Comparison of ENCODE assay signal across 1 cellular context in genomic region chr2:200888719-200889625, GRCh38.
TF ChIP-seq lines count a peak whose summit lies in the region.

A gene with protein sequence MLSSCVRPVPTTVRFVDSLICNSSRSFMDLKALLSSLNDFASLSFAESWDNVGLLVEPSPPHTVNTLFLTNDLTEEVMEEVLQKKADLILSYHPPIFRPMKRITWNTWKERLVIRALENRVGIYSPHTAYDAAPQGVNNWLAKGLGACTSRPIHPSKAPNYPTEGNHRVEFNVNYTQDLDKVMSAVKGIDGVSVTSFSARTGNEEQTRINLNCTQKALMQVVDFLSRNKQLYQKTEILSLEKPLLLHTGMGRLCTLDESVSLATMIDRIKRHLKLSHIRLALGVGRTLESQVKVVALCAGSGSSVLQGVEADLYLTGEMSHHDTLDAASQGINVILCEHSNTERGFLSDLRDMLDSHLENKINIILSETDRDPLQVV (plus strand): TSS chr2:200889371. CDS start chr2:200891944, 2,573 bp downstream.
PPIL3 (minus strand) TSS chr2:200889077; CDS start chr2:200887615, 1,462 bp downstream.

TF ChIP-seq in GM12878, 131 proteins besides CTCF, POLR2A, EP300 and RAD21 (continued from another document and continues in another):
- TF ChIP-seq NRF1 (conservative IDR thresholded peaks at IDR 0.05; ENCODE audit: low read depth, low read length): no peak
- TF ChIP-seq SUZ12 (IDR thresholded peaks at IDR 0.05; ENCODE audit: unreplicated experiment): no peak
- peak; percentile 63 for TF ChIP-seq NR2F1 (conservative IDR thresholded peaks at IDR 0.05)
- peak; percentile 87 for TF ChIP-seq MXI1 (IDR thresholded peaks at IDR 0.05; ENCODE audit: low read depth, low read length)
- peak; percentile 66; the same call in 1 of the 2 replicates for TF ChIP-seq TAF1 (IDR thresholded peaks at IDR 0.05; ENCODE audit: borderline replicate concordance, low read depth, low read length)
- peak; percentile 78 for TF ChIP-seq ZSCAN29 (IDR thresholded peaks at IDR 0.05)
- peak; percentile 17; the same call in 1 of the 2 replicates for TF ChIP-seq SMC3 (IDR thresholded peaks at IDR 0.05; ENCODE audit: borderline replicate concordance, low read length)
- TF ChIP-seq, protein P1, sequence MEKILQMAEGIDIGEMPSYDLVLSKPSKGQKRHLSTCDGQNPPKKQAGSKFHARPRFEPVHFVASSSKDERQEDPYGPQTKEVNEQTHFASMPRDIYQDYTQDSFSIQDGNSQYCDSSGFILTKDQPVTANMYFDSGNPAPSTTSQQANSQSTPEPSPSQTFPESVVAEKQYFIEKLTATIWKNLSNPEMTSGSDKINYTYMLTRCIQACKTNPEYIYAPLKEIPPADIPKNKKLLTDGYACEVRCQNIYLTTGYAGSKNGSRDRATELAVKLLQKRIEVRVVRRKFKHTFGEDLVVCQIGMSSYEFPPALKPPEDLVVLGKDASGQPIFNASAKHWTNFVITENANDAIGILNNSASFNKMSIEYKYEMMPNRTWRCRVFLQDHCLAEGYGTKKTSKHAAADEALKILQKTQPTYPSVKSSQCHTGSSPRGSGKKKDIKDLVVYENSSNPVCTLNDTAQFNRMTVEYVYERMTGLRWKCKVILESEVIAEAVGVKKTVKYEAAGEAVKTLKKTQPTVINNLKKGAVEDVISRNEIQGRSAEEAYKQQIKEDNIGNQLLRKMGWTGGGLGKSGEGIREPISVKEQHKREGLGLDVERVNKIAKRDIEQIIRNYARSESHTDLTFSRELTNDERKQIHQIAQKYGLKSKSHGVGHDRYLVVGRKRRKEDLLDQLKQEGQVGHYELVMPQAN (conservative IDR thresholded peaks at IDR 0.05): peak; percentile 99
- peak; percentile 47; the same call in 1 of the 2 replicates for TF ChIP-seq MTA2 (IDR thresholded peaks at IDR 0.05; ENCODE audit: low read depth)
- TF ChIP-seq SIN3A (IDR thresholded peaks at IDR 0.05; ENCODE audit: low read depth, low read length): peak; percentile 97
- TF ChIP-seq RB1 (IDR thresholded peaks at IDR 0.05; ENCODE audit: borderline replicate concordance): peak; percentile 17; the same call in 1 of the 2 replicates
- peak; percentile 75 for TF ChIP-seq IRF4 (IDR thresholded peaks at IDR 0.05; ENCODE audit: low read depth, low read length)
- peak; percentile 84 for TF ChIP-seq HCFC1 (IDR thresholded peaks at IDR 0.05; ENCODE audit: low read length)
- no peak for TF ChIP-seq CHD4 (IDR thresholded peaks at IDR 0.05)
- peak; percentile 76 for TF ChIP-seq YY1 (IDR thresholded peaks at IDR 0.05; ENCODE audit: low read depth, low read length)
- TF ChIP-seq ZNF384 (IDR thresholded peaks at IDR 0.05; ENCODE audit: borderline replicate concordance, low read depth, low read length): peak; percentile 48; the same call in 1 of the 2 replicates
- peak; percentile 67 for TF ChIP-seq KLF5 (IDR thresholded peaks at IDR 0.05; ENCODE audit: partially characterized antibody)
- peak in 1 of 2 experiments; percentile 94; a peak in 2 of 4 replicates for TF ChIP-seq ETV6 (conservative IDR thresholded peaks at IDR 0.05 in 1 of 2, IDR thresholded peaks at IDR 0.05 in 1 of 2; ENCODE audit: borderline replicate concordance in 1 of 2, low read depth in 1 of 2)
- TF ChIP-seq GATAD2B (conservative IDR thresholded peaks at IDR 0.05; ENCODE audit: low read depth): 0 out of 2 replicates have a peak, but pooled peaks have one; percentile 24
- TF ChIP-seq, protein P2, sequence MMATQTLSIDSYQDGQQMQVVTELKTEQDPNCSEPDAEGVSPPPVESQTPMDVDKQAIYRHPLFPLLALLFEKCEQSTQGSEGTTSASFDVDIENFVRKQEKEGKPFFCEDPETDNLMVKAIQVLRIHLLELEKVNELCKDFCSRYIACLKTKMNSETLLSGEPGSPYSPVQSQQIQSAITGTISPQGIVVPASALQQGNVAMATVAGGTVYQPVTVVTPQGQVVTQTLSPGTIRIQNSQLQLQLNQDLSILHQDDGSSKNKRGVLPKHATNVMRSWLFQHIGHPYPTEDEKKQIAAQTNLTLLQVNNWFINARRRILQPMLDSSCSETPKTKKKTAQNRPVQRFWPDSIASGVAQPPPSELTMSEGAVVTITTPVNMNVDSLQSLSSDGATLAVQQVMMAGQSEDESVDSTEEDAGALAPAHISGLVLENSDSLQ (IDR thresholded peaks at IDR 0.05): peak; percentile 61
- peak; percentile 79 for TF ChIP-seq SP1 (IDR thresholded peaks at IDR 0.05; ENCODE audit: low read depth, low read length)
- peak; percentile 90 for TF ChIP-seq ZBTB11 (CRISPR knock-in tag; IDR thresholded peaks at IDR 0.05)
- no peak; the same call in 1 of the 2 replicates for TF ChIP-seq RCOR1 (conservative IDR thresholded peaks at IDR 0.05; ENCODE audit: low read depth, low read length)
- TF ChIP-seq RFX5 (IDR thresholded peaks at IDR 0.05; ENCODE audit: low read depth, low read length): peak; percentile 50; the same call in 1 of the 2 replicates
- TF ChIP-seq MEF2B (IDR thresholded peaks at IDR 0.05; ENCODE audit: partially characterized antibody, poor library complexity, severe bottlenecking): peak; percentile 35
- TF ChIP-seq HDAC6 (IDR thresholded peaks at IDR 0.05; ENCODE audit: unreplicated experiment): no peak
- TF ChIP-seq NR2C1 (IDR thresholded peaks at IDR 0.05): peak; percentile 72
- TF ChIP-seq RELA (IDR thresholded peaks at IDR 0.05; ENCODE audit: borderline replicate concordance, partially characterized antibody): peak; percentile 79
- peak; percentile 99 for TF ChIP-seq GABPA (IDR thresholded peaks at IDR 0.05; ENCODE audit: low read depth)
- TF ChIP-seq TARDBP (IDR thresholded peaks at IDR 0.05; ENCODE audit: borderline replicate concordance): peak; percentile 57; the same call in 1 of the 2 replicates
- TF ChIP-seq USF1 (IDR thresholded peaks at IDR 0.05; ENCODE audit: borderline replicate concordance, extremely low read length, insufficient read depth, low read depth, low read length): no peak
- TF ChIP-seq NFXL1 (IDR thresholded peaks at IDR 0.05; ENCODE audit: borderline replicate concordance): no peak
- peak; percentile 58 for TF ChIP-seq E4F1 (IDR thresholded peaks at IDR 0.05; ENCODE audit: borderline replicate concordance, partially characterized antibody)
- peak; percentile 56 to 69 for TF ChIP-seq IKZF2 (IDR thresholded peaks at IDR 0.05)
- peak; percentile 38 to 46 for TF ChIP-seq EGR1 (IDR thresholded peaks at IDR 0.05; ENCODE audit: borderline replicate concordance in 1 of 2, low read depth in 2 of 2, low read length in 2 of 2)
- no peak; the same call in 1 of the 2 replicates for TF ChIP-seq HDAC2 (IDR thresholded peaks at IDR 0.05)
- TF ChIP-seq BHLHE40 (IDR thresholded peaks at IDR 0.05; ENCODE audit: borderline replicate concordance in 1 of 2, low read depth in 2 of 2, low read length in 1 of 2): peak; percentile 47 to 60; a peak in 3 of 4 replicates
- TF ChIP-seq CREB1 (IDR thresholded peaks at IDR 0.05; ENCODE audit: low read depth): peak; percentile 94
- no peak for TF ChIP-seq ZNF274 (IDR thresholded peaks at IDR 0.05; ENCODE audit: insufficient read depth, insufficient read length)
- TF ChIP-seq, protein P3, sequence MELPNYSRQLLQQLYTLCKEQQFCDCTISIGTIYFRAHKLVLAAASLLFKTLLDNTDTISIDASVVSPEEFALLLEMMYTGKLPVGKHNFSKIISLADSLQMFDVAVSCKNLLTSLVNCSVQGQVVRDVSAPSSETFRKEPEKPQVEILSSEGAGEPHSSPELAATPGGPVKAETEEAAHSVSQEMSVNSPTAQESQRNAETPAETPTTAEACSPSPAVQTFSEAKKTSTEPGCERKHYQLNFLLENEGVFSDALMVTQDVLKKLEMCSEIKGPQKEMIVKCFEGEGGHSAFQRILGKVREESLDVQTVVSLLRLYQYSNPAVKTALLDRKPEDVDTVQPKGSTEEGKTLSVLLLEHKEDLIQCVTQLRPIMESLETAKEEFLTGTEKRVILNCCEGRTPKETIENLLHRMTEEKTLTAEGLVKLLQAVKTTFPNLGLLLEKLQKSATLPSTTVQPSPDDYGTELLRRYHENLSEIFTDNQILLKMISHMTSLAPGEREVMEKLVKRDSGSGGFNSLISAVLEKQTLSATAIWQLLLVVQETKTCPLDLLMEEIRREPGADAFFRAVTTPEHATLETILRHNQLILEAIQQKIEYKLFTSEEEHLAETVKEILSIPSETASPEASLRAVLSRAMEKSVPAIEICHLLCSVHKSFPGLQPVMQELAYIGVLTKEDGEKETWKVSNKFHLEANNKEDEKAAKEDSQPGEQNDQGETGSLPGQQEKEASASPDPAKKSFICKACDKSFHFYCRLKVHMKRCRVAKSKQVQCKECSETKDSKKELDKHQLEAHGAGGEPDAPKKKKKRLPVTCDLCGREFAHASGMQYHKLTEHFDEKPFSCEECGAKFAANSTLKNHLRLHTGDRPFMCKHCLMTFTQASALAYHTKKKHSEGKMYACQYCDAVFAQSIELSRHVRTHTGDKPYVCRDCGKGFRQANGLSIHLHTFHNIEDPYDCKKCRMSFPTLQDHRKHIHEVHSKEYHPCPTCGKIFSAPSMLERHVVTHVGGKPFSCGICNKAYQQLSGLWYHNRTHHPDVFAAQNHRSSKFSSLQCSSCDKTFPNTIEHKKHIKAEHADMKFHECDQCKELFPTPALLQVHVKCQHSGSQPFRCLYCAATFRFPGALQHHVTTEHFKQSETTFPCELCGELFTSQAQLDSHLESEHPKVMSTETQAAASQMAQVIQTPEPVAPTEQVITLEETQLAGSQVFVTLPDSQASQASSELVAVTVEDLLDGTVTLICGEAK (IDR thresholded peaks at IDR 0.05; ENCODE audit: borderline replicate concordance): peak; percentile 100
- TF ChIP-seq RELB (IDR thresholded peaks at IDR 0.05; ENCODE audit: low read depth): peak; percentile 97
- TF ChIP-seq, protein P4, sequence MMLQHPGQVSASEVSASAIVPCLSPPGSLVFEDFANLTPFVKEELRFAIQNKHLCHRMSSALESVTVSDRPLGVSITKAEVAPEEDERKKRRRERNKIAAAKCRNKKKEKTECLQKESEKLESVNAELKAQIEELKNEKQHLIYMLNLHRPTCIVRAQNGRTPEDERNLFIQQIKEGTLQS (IDR thresholded peaks at IDR 0.05; ENCODE audit: borderline replicate concordance, extremely low read depth, low read depth, low read length): no peak
- TF ChIP-seq CBFB (IDR thresholded peaks at IDR 0.05; ENCODE audit: low read depth): peak; percentile 48; the same call in 1 of the 2 replicates
- TF ChIP-seq IRF3 (IDR thresholded peaks at IDR 0.05): no peak
